In genomic region chr19:4445963-4446668, GRCh38 we compare ENCODE assay signal across 12 cellular contexts.
"Had no signal": no experiment of that assay in that cellular context is flagged by ENCODE, and none has a peak within 500 bp of the region (broad histone marks: within the 10 kb centered on the region; RNA-seq: fewer than 3 reads in every experiment).

No MANE protein-coding gene starts in this region.

- H3K27me3 ChIP-seq: sigmoid colon, suprapubic skin had no signal

- H3K4me1 Mint-ChIP-seq: brain had no signal

- H3K27ac Mint-ChIP-seq: brain, memory B cell had no signal

- H3K4me3 ChIP-seq: sigmoid colon, suprapubic skin had no signal

- H3K9me3 ChIP-seq: sigmoid colon, suprapubic skin had no signal

- DNase-seq: activated CD4-positive, alpha-beta T cell treated with anti-CD3 and anti-CD28 coated beads for 48 hours; amygdala; dermis blood vessel endothelial cell; sigmoid colon; stimulated activated CD4-positive, alpha-beta T cell treated with anti-CD3 and anti-CD28 coated beads, Interleukin-12 subunit alpha, Interleukin-12 subunit beta, amount 100 ng/mL, for 4 hours; stimulated activated naive CD8-positive, alpha-beta T cell treated with anti-CD3 and anti-CD28 coated beads, Interleukin-15, Interleukin-2, amounts not matched to agents 100 U/mL and 50 U/mL, for 24 hours had no signal

- H3K4me3 Mint-ChIP-seq: brain, memory B cell, nephron had no signal

- H3K9me3 Mint-ChIP-seq: activated naive CD4-positive, alpha-beta T cell treated with anti-CD3 and anti-CD28 coated beads, Interleukin-2, amount 50 U/mL, for 72 hours; brain; memory B cell; nephron had no signal

- ATAC-seq: left lobe of liver had no signal

- H3K27me3 Mint-ChIP-seq: memory B cell had no signal

- H3K27ac ChIP-seq: sigmoid colon, suprapubic skin had no signal
